ENCODE assay signal across 11 cellular contexts in genomic region chr15:74202461-74203401, GRCh38.
DNase-seq lines count a peak whose midpoint lies in the region; ATAC-seq and TF ChIP-seq lines count a peak whose summit lies in the region.
"Had no signal": no experiment of that assay in that cellular context is flagged by ENCODE, and none has a peak within 500 bp of the region (broad histone marks: within the 10 kb centered on the region; RNA-seq: fewer than 3 reads in every experiment).

STRA6 (minus strand) TSS chr15:74202787; CDS start chr15:74202267, 520 bp downstream.

- TF ChIP-seq POLR2A in erythroblast (IDR thresholded peaks at IDR 0.05; ENCODE audit: low read length) = no peak

- peak; percentile 25 for DNase-seq in SIG-M5 treated with dmso at 0.1 percent for 504 hours (lab: John Stamatoyannopoulos, UW; ENCODE audit: unreplicated experiment)
- DNase-seq in SIG-M5 (lab: John Stamatoyannopoulos, UW) = no peak
- peak; percentile 98 for DNase-seq in NCI-H82 (lab: John Stamatoyannopoulos, UW)
- DNase-seq in erythroblast (lab: John Stamatoyannopoulos, UW) = peak; percentile 39 to 40
- peak; percentile 33 for DNase-seq in skeletal muscle cell (ENCODE audit: low read depth)
- DNase-seq in middle frontal gyrus (ENCODE audit: extremely low spot score, low spot score) = no peak
- DNase-seq: activated CD4-positive, alpha-beta T cell treated with anti-CD3 and anti-CD28 coated beads for 4 hours had no signal

- no peak within 1 kb of the TSS for H3K4me3 ChIP-seq in skeletal muscle cell (ENCODE audit: low read depth, low read length)
- H3K4me3 ChIP-seq: prostate gland, thoracic aorta had no signal

- ATAC-seq in GM19351 (IDR thresholded peaks at IDR 0.05; ENCODE audit: unreplicated experiment) (no peak), HG02571 (IDR thresholded peaks at IDR 0.05; ENCODE audit: unreplicated experiment) (no peak)

Comparison
In these comparisons a context has a peak if more than half of its experiments do, and no peak if none do; other contexts are left out.
1. DNase-seq: peak in SIG-M5 treated with dmso at 0.1 percent for 504 hours (single experiment), NCI-H82 (single experiment), erythroblast (2 of 2) and skeletal muscle cell (single experiment); none in SIG-M5 (single experiment) and middle frontal gyrus (single experiment).